ENCODE assay signal across 10 cellular contexts in genomic region chr2:237865623-237866041, GRCh38. TPM values are rescaled to one million over a fixed set of nuclear protein-coding genes. Genes with fewer than 3 reads are reported as not detected.
DNase-seq lines count a peak whose midpoint lies in the region; ATAC-seq, FAIRE-seq and TF ChIP-seq lines count a peak whose summit lies in the region.
"Had no signal": no experiment of that assay in that cellular context is flagged by ENCODE, and none has a peak within 500 bp of the region (broad histone marks: within the 10 kb centered on the region; RNA-seq: fewer than 3 reads in every experiment).

No MANE protein-coding gene starts in this region.

- peaks cover 32% of the 10 kb centered on the region for H3K27me3 Mint-ChIP-seq in activated CD4-positive, alpha-beta T cell treated with anti-CD3 and anti-CD28 coated beads, Interleukin-2, amount 10 ng/mL, durations not matched to agents 24 days and 14 days
- peaks cover 13 to 48% (median 18%) of the 10 kb centered on the region in 5 donors for H3K27me3 Mint-ChIP-seq in naive thymus-derived CD4-positive, alpha-beta T cell

- H3K9me3 ChIP-seq in heart right ventricle (no peaks in the 10 kb centered on the region), keratinocyte (ENCODE audit: control insufficient read depth, low read depth, low read length) (no peaks in the 10 kb centered on the region), right lobe of liver (no peaks in the 10 kb centered on the region)
- H3K9me3 ChIP-seq in naive thymus-derived CD4-positive, alpha-beta T cell (ENCODE audit: control insufficient read depth in 2 of 3, low read length in 3 of 3): no peaks in the 10 kb centered on the region
- H3K9me3 ChIP-seq: Caco-2 had no signal

- 62 to 72% methylated on average over 7 of the region's 7 CpGs for WGBS in heart right ventricle, 2 donors
- 90% methylated on average over 7 of the region's 7 CpGs for WGBS in right lobe of liver (ENCODE audit: insufficient coverage, low coverage, low lambda C conversion rate, missing lambda C conversion rate)

- H3K27me3 ChIP-seq in heart right ventricle (peaks cover 0 to 32% (median 16%) of the 10 kb centered on the region in 7 donors), keratinocyte (ENCODE audit: control insufficient read depth, extremely low read depth, insufficient read depth, low read length) (no peaks in the 10 kb centered on the region), right lobe of liver (no peaks in the 10 kb centered on the region)
- H3K27me3 ChIP-seq in naive thymus-derived CD4-positive, alpha-beta T cell (ENCODE audit: control insufficient read depth in 2 of 2, insufficient read depth in 2 of 2, low read length in 2 of 2): peaks cover 0 to 3% of the 10 kb centered on the region in 2 donors

- no peak for FAIRE-seq in keratinocyte (lab: Jason Lieb, UNC)

- no peak overlapping the region for H3K27ac Mint-ChIP-seq in activated CD4-positive, alpha-beta T cell treated with anti-CD3 and anti-CD28 coated beads, Interleukin-2, amount 10 ng/mL, durations not matched to agents 24 days and 14 days
- peak overlapping the region in 2 of 9 donors; percentile 20 to 27 for H3K27ac Mint-ChIP-seq in naive thymus-derived CD4-positive, alpha-beta T cell

- peak overlapping the region; percentile 45 for H3K4me2 ChIP-seq in keratinocyte (ENCODE audit: control insufficient read depth, extremely low read depth, insufficient read depth, low read depth, low read length)

- H3K4me3 ChIP-seq in heart right ventricle (no peak overlapping the region), keratinocyte (ENCODE audit: control insufficient read depth in 2 of 3, extremely low read depth in 1 of 3, insufficient read depth in 2 of 3, low read depth in 1 of 3, low read length in 3 of 3) (no peak overlapping the region), right lobe of liver (no peak overlapping the region)
- H3K4me3 ChIP-seq in naive thymus-derived CD4-positive, alpha-beta T cell (ENCODE audit: low read length): no peak overlapping the region

- H3K79me2 ChIP-seq in keratinocyte (ENCODE audit: control insufficient read depth, insufficient read depth, low read length): no peaks in the 10 kb centered on the region

- no peaks in the 10 kb centered on the region for H3K9me3 Mint-ChIP-seq in activated CD4-positive, alpha-beta T cell treated with anti-CD3 and anti-CD28 coated beads, Interleukin-2, amount 10 ng/mL, durations not matched to agents 24 days and 14 days
- no peaks in the 10 kb centered on the region for H3K9me3 Mint-ChIP-seq in naive thymus-derived CD4-positive, alpha-beta T cell

- ATAC-seq in heart right ventricle (peak in 4 of 8 donors; percentile 0 to 14 (median 4)), Right ventricle myocardium superior (ENCODE audit: poor library complexity) (no peak), right lobe of liver (no peak), GM19324 (IDR thresholded peaks at IDR 0.05; ENCODE audit: low FRiP score, unreplicated experiment) (no peak)
- no peak for ATAC-seq in naive thymus-derived CD4-positive, alpha-beta T cell

- peaks cover 20% of the 10 kb centered on the region for H3K4me1 Mint-ChIP-seq in activated CD4-positive, alpha-beta T cell treated with anti-CD3 and anti-CD28 coated beads, Interleukin-2, amount 10 ng/mL, durations not matched to agents 24 days and 14 days
- peaks cover 10 to 19% (median 13%) of the 10 kb centered on the region in 7 donors for H3K4me1 Mint-ChIP-seq in naive thymus-derived CD4-positive, alpha-beta T cell

- no peak for TF ChIP-seq CTCF in heart right ventricle (IDR thresholded peaks at IDR 0.05)
- TF ChIP-seq CTCF in VCaP (conservative IDR thresholded peaks at IDR 0.05): no peak
- peak in 1 of 3 experiments; percentile 26 for TF ChIP-seq CTCF in keratinocyte (optimal IDR thresholded peaks at IDR 0.05 in 1 of 3, IDR thresholded peaks at IDR 0.05 in 1 of 3, conservative IDR thresholded peaks at IDR 0.05 in 1 of 3; ENCODE audit: extremely low read depth in 1 of 3, insufficient read depth in 2 of 3, low read length in 3 of 3)
- no peak for TF ChIP-seq CTCF in right lobe of liver (IDR thresholded peaks at IDR 0.05)

- no peak overlapping the region for H3K4me3 Mint-ChIP-seq in activated CD4-positive, alpha-beta T cell treated with anti-CD3 and anti-CD28 coated beads, Interleukin-2, amount 10 ng/mL, durations not matched to agents 24 days and 14 days
- H3K4me3 Mint-ChIP-seq in naive thymus-derived CD4-positive, alpha-beta T cell: no peak overlapping the region

- H3K9ac ChIP-seq in keratinocyte (ENCODE audit: control insufficient read depth, extremely low read depth, insufficient read depth, low read length): peak overlapping the region; percentile 57

- intact Hi-C loops in heart right ventricle (cut with DNase I) (loop anchor here in 2 of 10 donors (10.0 kb wide), 2 partner anchors 279 to 389 kb away; no protein-coding TSS in a partner anchor), Right ventricle myocardium superior (cut with DNase I) (no loop called here), right lobe of liver (cut with DNase I) (no loop called here)
- intact Hi-C loops in activated CD4-positive, alpha-beta T cell treated with anti-CD3 and anti-CD28 coated beads, Interleukin-2, amount 10 ng/mL, durations not matched to agents 24 days and 14 days (cut with micrococcal nuclease): no loop called here
- intact Hi-C loops in naive thymus-derived CD4-positive, alpha-beta T cell (cut with micrococcal nuclease): no loop called here

- H3K4me1 ChIP-seq in heart right ventricle: peaks cover 0 to 62% (median 24%) of the 10 kb centered on the region in 9 donors
- peaks cover 23% of the 10 kb centered on the region for H3K4me1 ChIP-seq in keratinocyte (ENCODE audit: control insufficient read depth, extremely low read depth, insufficient read depth, low read length)
- peaks cover 0 to 40% (median 13%) of the 10 kb centered on the region in 4 donors for H3K4me1 ChIP-seq in right lobe of liver
- no peaks in the 10 kb centered on the region for H3K4me1 ChIP-seq in naive thymus-derived CD4-positive, alpha-beta T cell (ENCODE audit: control insufficient read depth in 2 of 2, insufficient read depth in 2 of 2, low read length in 2 of 2)

- H3K36me3 Mint-ChIP-seq in activated CD4-positive, alpha-beta T cell treated with anti-CD3 and anti-CD28 coated beads, Interleukin-2, amount 10 ng/mL, durations not matched to agents 24 days and 14 days (ENCODE audit: low read depth): no peaks in the 10 kb centered on the region
- H3K36me3 Mint-ChIP-seq in naive thymus-derived CD4-positive, alpha-beta T cell: peaks cover 0 to 2% (median 0%) of the 10 kb centered on the region in 5 donors

- no peaks in the 10 kb centered on the region for H4K20me1 ChIP-seq in keratinocyte (ENCODE audit: control insufficient read depth, extremely low read depth, insufficient read depth, low read length)

- dilution Hi-C loops in keratinocyte (cut with MboI; ENCODE audit: extremely low pct_ligation_motif_present, low sequenced_read_pairs): no loop called here

- peaks cover 4% of the 10 kb centered on the region for H3K9me1 ChIP-seq in keratinocyte (ENCODE audit: control insufficient read depth, extremely low read depth, insufficient read depth, low read length)

- H3K36me3 ChIP-seq in heart right ventricle: no peaks in the 10 kb centered on the region
- no peaks in the 10 kb centered on the region for H3K36me3 ChIP-seq in keratinocyte (ENCODE audit: control insufficient read depth in 2 of 2, extremely low read depth in 1 of 2, insufficient read depth in 2 of 2, low read length in 2 of 2)
- H3K36me3 ChIP-seq in right lobe of liver: no peaks in the 10 kb centered on the region
- H3K36me3 ChIP-seq in naive thymus-derived CD4-positive, alpha-beta T cell (ENCODE audit: control insufficient read depth in 2 of 3, insufficient read depth in 3 of 3, low read length in 3 of 3): no peaks in the 10 kb centered on the region

- DNase-seq in heart right ventricle: no peak
- DNase-seq in Right ventricle myocardium superior: no peak
- DNase-seq in keratinocyte (ENCODE audit: low read depth, low spot score): no peak
- DNase-seq in activated CD4-positive, alpha-beta T cell treated with anti-CD3 and anti-CD28 coated beads, Interleukin-2, amount 10 ng/mL, durations not matched to agents 24 days and 14 days: no peak
- DNase-seq in right lobe of liver: no peak
- no peak for DNase-seq in naive thymus-derived CD4-positive, alpha-beta T cell
- DNase-seq: activated CD4-positive, CD25-positive, alpha-beta regulatory T cell treated with anti-CD3 and anti-CD28 coated beads, Interleukin-2, amount 50 U/mL, for 72 hours; Caco-2 had no signal

- H3K27ac ChIP-seq in heart right ventricle (peak overlapping the region in 8 of 10 donors; percentile 41 to 94 (median 86)), VCaP (peak overlapping the region; percentile 98; the same call in 1 of the 2 replicates), keratinocyte (ENCODE audit: control insufficient read depth, insufficient read depth, low read length) (peak overlapping the region; percentile 72), right lobe of liver (peak overlapping the region in 1 of 3 donors; percentile 33)
- H3K27ac ChIP-seq in naive thymus-derived CD4-positive, alpha-beta T cell (ENCODE audit: low read depth, low read length): no peak overlapping the region

- POLR2A ChIA-PET in naive thymus-derived CD4-positive, alpha-beta T cell (lab: Charles Lee): no interaction called here

- TF ChIP-seq POLR2A in right lobe of liver (IDR thresholded peaks at IDR 0.05): no peak

- peak overlapping the region; percentile 56 for H2AFZ ChIP-seq in keratinocyte (ENCODE audit: control insufficient read depth, low read length)

- CTCF ChIA-PET in naive thymus-derived CD4-positive, alpha-beta T cell (lab: Charles Lee): interaction anchor here (0.7 to 2.1 kb wide), 2 partner anchors 98 to 103 kb away, joined by 3 to 6 read pairs; no protein-coding TSS in a partner anchor

RNA-seq across cellular contexts. Expression of gene RAMP1, which starts 6.2 kb away (rescaled TPM):
- total RNA-seq in heart right ventricle: 100 to 1,000 TPM in 8 of 10 donors, 10 to 100 TPM in 2; 52.7 to 428 (median 162) TPM
- polyA plus RNA-seq in heart right ventricle: 1,000 to 10,000 TPM in 1 of 2 donors, 100 to 1,000 TPM in 1; 288 to 1,549 TPM
- total RNA-seq in Right ventricle myocardium superior: 138 TPM
- 0.37 to 2.0 TPM (median 0.69 TPM) in 3 replicates for polyA plus RNA-seq in keratinocyte
- polyA plus RNA-seq in keratinocyte (2011; ENCODE audit: low read depth): not detected
- 0.23 and 1.3 TPM in 2 replicates for polyA plus RNA-seq in keratinocyte (2011; cell fraction: cytosol; rRNA removed)
- 0.18 and 0.45 TPM in 2 replicates for polyA plus RNA-seq in keratinocyte (2011; cell fraction: nucleus; rRNA removed)
- 0.64 and 0.83 TPM in 2 replicates for polyA plus RNA-seq in keratinocyte (2012; ENCODE audit: low replicate concordance)
- not detected in 3 replicates for polyA minus RNA-seq in keratinocyte
- 3.5 TPM for polyA minus RNA-seq in keratinocyte (2011; cell fraction: cytosol; rRNA and poly(A)+ RNA removed)
- 0.78 TPM in 1 of 2 replicates, not detected in the other for polyA minus RNA-seq in keratinocyte (2011; cell fraction: nucleus; rRNA and poly(A)+ RNA removed)
- total RNA-seq in activated CD4-positive, alpha-beta T cell treated with anti-CD3 and anti-CD28 coated beads, Interleukin-2, amount 10 ng/mL, durations not matched to agents 24 days and 14 days: 17.6 TPM in 2 replicates
- 10 to 100 TPM; 10.1 to 75.2 (median 37.5) TPM for total RNA-seq in right lobe of liver
- 10 to 100 TPM in 1 of 5 experiments, 1 to 10 TPM in 1, under 1 TPM in 2, not detected in 1; 0.59 to 13.2 (median 0.95) TPM for total RNA-seq in naive thymus-derived CD4-positive, alpha-beta T cell
- 1 to 10 TPM in 1 of 2 donors, under 1 TPM in 1; 0.52 to 1.9 TPM for polyA plus RNA-seq in naive thymus-derived CD4-positive, alpha-beta T cell
